Comparison of ENCODE assay signal across 8 cellular contexts in the genomic region with DNA sequence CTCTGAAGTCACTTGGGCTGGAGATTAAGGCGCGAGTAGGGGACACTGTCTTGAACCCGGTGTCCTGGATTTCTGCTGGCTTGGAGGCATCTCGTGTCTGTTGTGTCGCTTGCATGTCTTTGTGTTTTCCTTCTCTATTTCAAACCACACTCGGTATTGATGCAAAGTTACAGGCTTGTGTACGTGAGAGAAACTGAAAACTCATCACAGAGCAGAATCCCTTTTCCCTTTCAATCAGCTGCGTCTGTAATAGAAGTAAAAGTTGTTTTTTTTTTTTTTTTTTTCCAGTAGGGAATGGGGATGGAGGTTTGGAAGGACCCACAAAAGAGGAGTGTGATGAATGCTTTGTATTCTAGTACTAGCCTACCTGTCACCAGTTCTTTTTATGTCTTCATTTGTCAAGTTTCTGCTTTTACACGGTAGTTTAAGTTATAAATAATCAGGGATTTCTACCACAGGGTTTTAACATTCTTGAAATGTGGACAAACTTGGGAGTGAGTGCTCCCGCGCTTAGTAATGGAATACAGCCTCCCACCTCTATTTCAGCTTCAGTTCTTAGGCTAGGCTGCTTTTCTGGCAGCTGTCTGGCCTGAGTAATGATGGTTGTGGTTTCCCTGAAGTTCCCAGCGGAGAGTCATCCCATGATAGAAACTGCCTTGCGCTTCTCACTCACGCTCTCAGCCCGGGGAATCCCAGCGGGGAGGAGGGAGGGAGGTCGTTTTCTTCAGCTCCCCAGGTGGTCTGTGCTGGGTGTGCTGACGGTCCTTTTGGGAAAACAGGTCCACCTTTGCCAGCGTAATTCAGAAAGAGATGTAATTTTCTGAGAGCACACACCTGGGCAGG. TPM values are rescaled to one million over a fixed set of nuclear protein-coding genes. Genes with fewer than 3 reads are reported as not detected.
A peak's percentile ranks its signal among the peaks of the same experiment; 100 is the strongest.
DNase-seq lines count a peak whose midpoint lies in the region; ATAC-seq, FAIRE-seq and TF ChIP-seq lines count a peak whose summit lies in the region.

No MANE protein-coding gene starts in this region.

- TF ChIP-seq CTCF in AG09309 (IDR thresholded peaks at IDR 0.05; ENCODE audit: control insufficient read depth, insufficient read depth, low read depth, low read length, missing control alignments), result no peak

- peak overlapping the region; percentile 87 for H3K4me3 Mint-ChIP-seq in activated naive CD8-positive, alpha-beta T cell

- ATAC-seq in HG02852 (IDR thresholded peaks at IDR 0.05; ENCODE audit: unreplicated experiment), result peak; percentile 59

- FAIRE-seq in GM18507 (lab: Jason Lieb, UNC), result peak; percentile 87

- H3K4me1 Mint-ChIP-seq in activated naive CD8-positive, alpha-beta T cell (ENCODE audit: low read depth), result peaks cover 28% of the 10 kb centered on the region

- H3K36me3 Mint-ChIP-seq in activated naive CD8-positive, alpha-beta T cell, result peaks cover 7% of the 10 kb centered on the region

- H3K27me3 Mint-ChIP-seq in activated naive CD8-positive, alpha-beta T cell, result peaks cover 35% of the 10 kb centered on the region

- DNase-seq in AG09309 (ENCODE audit: low read depth) (peak; percentile 92), GM18507 (ENCODE audit: extremely low spot score, insufficient read length, low read depth) (no peak), NCI-H510A (lab: John Stamatoyannopoulos, UW) (peak; percentile 15), cardiac septum (ENCODE audit: low spot score) (peak; percentile 79), posterior vena cava (ENCODE audit: low spot score) (peak; percentile 85)
- DNase-seq in effector CD8-positive, alpha-beta T cell (lab: John Stamatoyannopoulos, UW), result no peak

- no peaks in the 10 kb centered on the region for H3K9me3 Mint-ChIP-seq in activated naive CD8-positive, alpha-beta T cell (ENCODE audit: low read depth)

- intact Hi-C loops in cardiac septum (cut with DNase I) (loop anchor here (2.0 kb wide), 1 partner anchor 34 kb away; no protein-coding TSS in a partner anchor), posterior vena cava (cut with DNase I) (loop anchor here in 1 of 2 donors (10.0 kb wide), 1 partner anchor 120 kb away; no protein-coding TSS in a partner anchor)

- peak overlapping the region; percentile 72 for H3K27ac Mint-ChIP-seq in activated naive CD8-positive, alpha-beta T cell

- H3K4me3 ChIP-seq in AG09309 (ENCODE audit: control insufficient read depth, low read depth, low read length), result peak overlapping the region; percentile 94

RNA-seq across cellular contexts. Expression of a gene that starts 0.8 kb away (rescaled TPM):
- 67.0 TPM for total RNA-seq in cardiac septum
- 10 to 100 TPM; 83.5 to 85.1 TPM for total RNA-seq in posterior vena cava

Comparison
In these comparisons a context has a peak if more than half of its experiments do, and no peak if none do; other contexts are left out.
1. DNase-seq: peak in AG09309 (single experiment), NCI-H510A (single experiment), cardiac septum (single experiment) and posterior vena cava (single experiment); none in GM18507 (single experiment) and effector CD8-positive, alpha-beta T cell (single experiment).